Comparison of ENCODE assay signal across 1 cellular context in the genomic region with DNA sequence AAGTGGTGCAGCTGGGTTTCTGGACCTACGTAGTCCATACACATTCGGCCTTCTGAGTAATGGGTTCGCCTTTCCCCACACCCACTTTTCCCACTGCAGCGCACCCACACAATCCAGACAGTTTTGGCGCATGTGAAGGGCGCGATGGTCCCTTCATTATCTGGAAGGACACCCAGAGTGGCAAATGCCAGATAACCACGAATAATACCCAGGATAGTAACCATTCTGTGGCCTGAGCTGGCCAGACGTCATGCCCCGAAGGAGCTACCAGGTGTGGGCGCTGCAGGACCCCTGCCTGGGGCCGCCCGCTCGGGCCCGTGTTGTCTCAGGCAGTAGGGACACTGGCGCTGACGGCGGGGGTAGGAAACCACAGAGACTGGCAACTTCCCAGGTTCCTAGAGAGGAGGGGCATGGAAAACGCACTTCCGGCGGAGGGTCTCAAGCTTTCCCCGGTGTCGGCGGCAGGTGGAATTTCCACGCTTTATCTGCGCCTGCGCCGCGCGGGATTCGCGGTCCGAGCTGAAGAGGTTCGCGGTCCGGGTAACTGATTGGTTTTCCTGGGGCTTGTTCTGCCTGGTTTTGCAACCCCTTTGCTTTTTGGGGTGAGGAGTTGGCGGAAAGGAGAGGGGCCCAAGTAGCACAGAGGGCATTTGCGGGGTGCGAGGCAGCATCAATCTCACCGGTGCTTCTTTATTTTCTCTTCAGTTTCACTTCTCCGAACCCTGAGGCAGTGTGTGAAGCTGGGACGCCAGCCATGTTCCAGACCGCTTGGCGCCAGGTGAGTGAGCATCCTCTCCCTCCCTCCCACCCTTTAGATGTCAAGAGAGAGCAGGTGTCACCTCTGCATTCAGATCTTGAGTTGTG.
TF ChIP-seq lines count a peak whose summit lies in the region.

A gene (plus strand): TSS at position 441 of the 864 bp plus-strand sequence. CDS start 314 bp downstream, at position 755.

TF ChIP-seq in K562, 482 proteins besides CTCF, POLR2A, EP300 and RAD21 (continued from another document and continues in another):
- TF ChIP-seq, protein P1, sequence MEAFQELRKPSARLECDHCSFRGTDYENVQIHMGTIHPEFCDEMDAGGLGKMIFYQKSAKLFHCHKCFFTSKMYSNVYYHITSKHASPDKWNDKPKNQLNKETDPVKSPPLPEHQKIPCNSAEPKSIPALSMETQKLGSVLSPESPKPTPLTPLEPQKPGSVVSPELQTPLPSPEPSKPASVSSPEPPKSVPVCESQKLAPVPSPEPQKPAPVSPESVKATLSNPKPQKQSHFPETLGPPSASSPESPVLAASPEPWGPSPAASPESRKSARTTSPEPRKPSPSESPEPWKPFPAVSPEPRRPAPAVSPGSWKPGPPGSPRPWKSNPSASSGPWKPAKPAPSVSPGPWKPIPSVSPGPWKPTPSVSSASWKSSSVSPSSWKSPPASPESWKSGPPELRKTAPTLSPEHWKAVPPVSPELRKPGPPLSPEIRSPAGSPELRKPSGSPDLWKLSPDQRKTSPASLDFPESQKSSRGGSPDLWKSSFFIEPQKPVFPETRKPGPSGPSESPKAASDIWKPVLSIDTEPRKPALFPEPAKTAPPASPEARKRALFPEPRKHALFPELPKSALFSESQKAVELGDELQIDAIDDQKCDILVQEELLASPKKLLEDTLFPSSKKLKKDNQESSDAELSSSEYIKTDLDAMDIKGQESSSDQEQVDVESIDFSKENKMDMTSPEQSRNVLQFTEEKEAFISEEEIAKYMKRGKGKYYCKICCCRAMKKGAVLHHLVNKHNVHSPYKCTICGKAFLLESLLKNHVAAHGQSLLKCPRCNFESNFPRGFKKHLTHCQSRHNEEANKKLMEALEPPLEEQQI (IDR thresholded peaks at IDR 0.05): 0 out of 2 replicates have a peak, but pooled peaks have one; percentile 44
- TF ChIP-seq STAT5A (IDR thresholded peaks at IDR 0.05; ENCODE audit: borderline replicate concordance, low read length) (no peak), ESRRA (IDR thresholded peaks at IDR 0.05; ENCODE audit: borderline replicate concordance, low read depth) (peak; percentile 60; the same call in 1 of the 2 replicates), RBBP5 (IDR thresholded peaks at IDR 0.05; ENCODE audit: borderline replicate concordance, insufficient read depth, low read length, poor library complexity, severe bottlenecking) (peak; percentile 62), CCNT2 (IDR thresholded peaks at IDR 0.05; ENCODE audit: borderline replicate concordance, extremely low read depth, insufficient read length, low read depth, low read length) (peak; percentile 25), SMAD4 (CRISPR knock-in tag; conservative IDR thresholded peaks at IDR 0.05) (peak; percentile 67), PML (IDR thresholded peaks at IDR 0.05; ENCODE audit: low read length) (peak; percentile 42; the same call in 1 of the 2 replicates), DDX20 (tag; IDR thresholded peaks at IDR 0.05; ENCODE audit: low read depth) (no peak), XRCC3 (IDR thresholded peaks at IDR 0.05) (no peak), PHTF2 (CRISPR knock-in tag; IDR thresholded peaks at IDR 0.05) (no peak), POLR2AphosphoS5 (IDR thresholded peaks at IDR 0.05; ENCODE audit: control insufficient read depth, insufficient read depth, low read depth, low read length) (no peak), EGR1 (conservative IDR thresholded peaks at IDR 0.05) (0 out of 2 replicates have a peak, but pooled peaks have one; percentile 16), ZNF561 (CRISPR knock-in tag; conservative IDR thresholded peaks at IDR 0.05) (no peak), NEUROD1 (IDR thresholded peaks at IDR 0.05; ENCODE audit: borderline replicate concordance, low read depth, low read length, partially characterized antibody) (peak; percentile 38), SAFB (IDR thresholded peaks at IDR 0.05; ENCODE audit: borderline replicate concordance, low read depth, low read length) (peak; percentile 24; the same call in 1 of the 2 replicates), SMARCE1 (IDR thresholded peaks at IDR 0.05) (peak; percentile 60; the same call in 1 of the 2 replicates), ESRRB (CRISPR knock-in tag; IDR thresholded peaks at IDR 0.05; ENCODE audit: borderline replicate concordance) (no peak), PTRF (tag; IDR thresholded peaks at IDR 0.05) (no peak), PRPF4 (IDR thresholded peaks at IDR 0.05; ENCODE audit: insufficient read depth, low read depth, low read length, poor library complexity, severe bottlenecking) (no peak), NR2F6 (CRISPR knock-in tag; IDR thresholded peaks at IDR 0.05) (no peak), C11orf30 (IDR thresholded peaks at IDR 0.05; ENCODE audit: low read depth) (peak; percentile 24; the same call in 1 of the 2 replicates), RBFOX2 (IDR thresholded peaks at IDR 0.05; ENCODE audit: low read depth, low read length) (peak; percentile 81), GTF2A2 (tag; IDR thresholded peaks at IDR 0.05) (no peak), YY1 (IDR thresholded peaks at IDR 0.05; ENCODE audit: borderline replicate concordance in 1 of 3, control insufficient read depth in 1 of 3, extremely low read depth in 1 of 3, insufficient read depth in 3 of 3, insufficient read length in 1 of 3, insufficient replicate concordance in 2 of 3, low read depth in 1 of 3, low read length in 2 of 3) (peak in 2 of 3 experiments; percentile 30 to 45), PHF20 (IDR thresholded peaks at IDR 0.05; ENCODE audit: partially characterized antibody) (peak; percentile 8), NONO (IDR thresholded peaks at IDR 0.05; ENCODE audit: low read depth in 2 of 2, low read length in 1 of 2) (no peak), HMGN3 (IDR thresholded peaks at IDR 0.05; ENCODE audit: borderline replicate concordance, extremely low read depth, insufficient read length, low read depth, low read length) (peak; percentile 65), NR4A1 (CRISPR knock-in tag; IDR thresholded peaks at IDR 0.05) (no peak), NR4A1 (tag; IDR thresholded peaks at IDR 0.05) (0 out of 2 replicates have a peak, but pooled peaks have one; percentile 60), ZNF431 (CRISPR knock-in tag; IDR thresholded peaks at IDR 0.05) (peak; percentile 59; the same call in 1 of the 2 replicates), TRIM24 (IDR thresholded peaks at IDR 0.05) (no peak), KHSRP (IDR thresholded peaks at IDR 0.05) (no peak), ZBTB7A (IDR thresholded peaks at IDR 0.05; ENCODE audit: borderline replicate concordance, control insufficient read depth, low read depth, low read length) (peak; percentile 87; the same call in 1 of the 2 replicates), MYC (IDR thresholded peaks at IDR 0.05; ENCODE audit: low read depth, low read length) (peak; percentile 53), MYC (CRISPR knock-in tag; IDR thresholded peaks at IDR 0.05; ENCODE audit: borderline replicate concordance, low read depth) (no peak)
- TF ChIP-seq, protein P2, sequence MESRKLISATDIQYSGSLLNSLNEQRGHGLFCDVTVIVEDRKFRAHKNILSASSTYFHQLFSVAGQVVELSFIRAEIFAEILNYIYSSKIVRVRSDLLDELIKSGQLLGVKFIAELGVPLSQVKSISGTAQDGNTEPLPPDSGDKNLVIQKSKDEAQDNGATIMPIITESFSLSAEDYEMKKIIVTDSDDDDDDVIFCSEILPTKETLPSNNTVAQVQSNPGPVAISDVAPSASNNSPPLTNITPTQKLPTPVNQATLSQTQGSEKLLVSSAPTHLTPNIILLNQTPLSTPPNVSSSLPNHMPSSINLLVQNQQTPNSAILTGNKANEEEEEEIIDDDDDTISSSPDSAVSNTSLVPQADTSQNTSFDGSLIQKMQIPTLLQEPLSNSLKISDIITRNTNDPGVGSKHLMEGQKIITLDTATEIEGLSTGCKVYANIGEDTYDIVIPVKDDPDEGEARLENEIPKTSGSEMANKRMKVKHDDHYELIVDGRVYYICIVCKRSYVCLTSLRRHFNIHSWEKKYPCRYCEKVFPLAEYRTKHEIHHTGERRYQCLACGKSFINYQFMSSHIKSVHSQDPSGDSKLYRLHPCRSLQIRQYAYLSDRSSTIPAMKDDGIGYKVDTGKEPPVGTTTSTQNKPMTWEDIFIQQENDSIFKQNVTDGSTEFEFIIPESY (CRISPR knock-in tag; IDR thresholded peaks at IDR 0.05): 0 out of 2 replicates have a peak, but pooled peaks have one; percentile 40
- TF ChIP-seq, protein P3, sequence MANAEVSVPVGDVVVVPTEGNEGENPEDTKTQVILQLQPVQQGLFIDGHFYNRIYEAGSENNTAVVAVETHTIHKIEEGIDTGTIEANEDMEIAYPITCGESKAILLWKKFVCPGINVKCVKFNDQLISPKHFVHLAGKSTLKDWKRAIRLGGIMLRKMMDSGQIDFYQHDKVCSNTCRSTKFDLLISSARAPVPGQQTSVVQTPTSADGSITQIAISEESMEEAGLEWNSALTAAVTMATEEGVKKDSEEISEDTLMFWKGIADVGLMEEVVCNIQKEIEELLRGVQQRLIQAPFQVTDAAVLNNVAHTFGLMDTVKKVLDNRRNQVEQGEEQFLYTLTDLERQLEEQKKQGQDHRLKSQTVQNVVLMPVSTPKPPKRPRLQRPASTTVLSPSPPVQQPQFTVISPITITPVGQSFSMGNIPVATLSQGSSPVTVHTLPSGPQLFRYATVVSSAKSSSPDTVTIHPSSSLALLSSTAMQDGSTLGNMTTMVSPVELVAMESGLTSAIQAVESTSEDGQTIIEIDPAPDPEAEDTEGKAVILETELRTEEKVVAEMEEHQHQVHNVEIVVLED (CRISPR knock-in tag; IDR thresholded peaks at IDR 0.05): peak; percentile 10; the same call in 1 of the 2 replicates
- TF ChIP-seq, protein P4, sequence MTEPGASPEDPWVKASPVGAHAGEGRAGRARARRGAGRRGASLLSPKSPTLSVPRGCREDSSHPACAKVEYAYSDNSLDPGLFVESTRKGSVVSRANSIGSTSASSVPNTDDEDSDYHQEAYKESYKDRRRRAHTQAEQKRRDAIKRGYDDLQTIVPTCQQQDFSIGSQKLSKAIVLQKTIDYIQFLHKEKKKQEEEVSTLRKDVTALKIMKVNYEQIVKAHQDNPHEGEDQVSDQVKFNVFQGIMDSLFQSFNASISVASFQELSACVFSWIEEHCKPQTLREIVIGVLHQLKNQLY (CRISPR knock-in tag; conservative IDR thresholded peaks at IDR 0.05): no peak
- TF ChIP-seq, protein P5, sequence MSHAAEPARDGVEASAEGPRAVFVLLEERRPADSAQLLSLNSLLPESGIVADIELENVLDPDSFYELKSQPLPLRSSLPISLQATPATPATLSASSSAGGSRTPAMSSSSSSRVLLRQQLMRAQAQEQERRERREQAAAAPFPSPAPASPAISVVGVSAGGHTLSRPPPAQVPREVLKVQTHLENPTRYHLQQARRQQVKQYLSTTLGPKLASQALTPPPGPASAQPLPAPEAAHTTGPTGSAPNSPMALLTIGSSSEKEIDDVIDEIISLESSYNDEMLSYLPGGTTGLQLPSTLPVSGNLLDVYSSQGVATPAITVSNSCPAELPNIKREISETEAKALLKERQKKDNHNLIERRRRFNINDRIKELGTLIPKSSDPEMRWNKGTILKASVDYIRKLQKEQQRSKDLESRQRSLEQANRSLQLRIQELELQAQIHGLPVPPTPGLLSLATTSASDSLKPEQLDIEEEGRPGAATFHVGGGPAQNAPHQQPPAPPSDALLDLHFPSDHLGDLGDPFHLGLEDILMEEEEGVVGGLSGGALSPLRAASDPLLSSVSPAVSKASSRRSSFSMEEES (CRISPR knock-in tag; IDR thresholded peaks at IDR 0.05): no peak
- TF ChIP-seq, protein P6, sequence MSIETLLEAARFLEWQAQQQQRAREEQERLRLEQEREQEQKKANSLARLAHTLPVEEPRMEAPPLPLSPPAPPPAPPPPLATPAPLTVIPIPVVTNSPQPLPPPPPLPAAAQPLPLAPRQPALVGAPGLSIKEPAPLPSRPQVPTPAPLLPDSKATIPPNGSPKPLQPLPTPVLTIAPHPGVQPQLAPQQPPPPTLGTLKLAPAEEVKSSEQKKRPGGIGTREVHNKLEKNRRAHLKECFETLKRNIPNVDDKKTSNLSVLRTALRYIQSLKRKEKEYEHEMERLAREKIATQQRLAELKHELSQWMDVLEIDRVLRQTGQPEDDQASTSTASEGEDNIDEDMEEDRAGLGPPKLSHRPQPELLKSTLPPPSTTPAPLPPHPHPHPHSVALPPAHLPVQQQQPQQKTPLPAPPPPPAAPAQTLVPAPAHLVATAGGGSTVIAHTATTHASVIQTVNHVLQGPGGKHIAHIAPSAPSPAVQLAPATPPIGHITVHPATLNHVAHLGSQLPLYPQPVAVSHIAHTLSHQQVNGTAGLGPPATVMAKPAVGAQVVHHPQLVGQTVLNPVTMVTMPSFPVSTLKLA (conservative IDR thresholded peaks at IDR 0.05): peak in 1 of 2 experiments; percentile 59; a peak in 2 of 4 replicates
- TF ChIP-seq, protein P7, sequence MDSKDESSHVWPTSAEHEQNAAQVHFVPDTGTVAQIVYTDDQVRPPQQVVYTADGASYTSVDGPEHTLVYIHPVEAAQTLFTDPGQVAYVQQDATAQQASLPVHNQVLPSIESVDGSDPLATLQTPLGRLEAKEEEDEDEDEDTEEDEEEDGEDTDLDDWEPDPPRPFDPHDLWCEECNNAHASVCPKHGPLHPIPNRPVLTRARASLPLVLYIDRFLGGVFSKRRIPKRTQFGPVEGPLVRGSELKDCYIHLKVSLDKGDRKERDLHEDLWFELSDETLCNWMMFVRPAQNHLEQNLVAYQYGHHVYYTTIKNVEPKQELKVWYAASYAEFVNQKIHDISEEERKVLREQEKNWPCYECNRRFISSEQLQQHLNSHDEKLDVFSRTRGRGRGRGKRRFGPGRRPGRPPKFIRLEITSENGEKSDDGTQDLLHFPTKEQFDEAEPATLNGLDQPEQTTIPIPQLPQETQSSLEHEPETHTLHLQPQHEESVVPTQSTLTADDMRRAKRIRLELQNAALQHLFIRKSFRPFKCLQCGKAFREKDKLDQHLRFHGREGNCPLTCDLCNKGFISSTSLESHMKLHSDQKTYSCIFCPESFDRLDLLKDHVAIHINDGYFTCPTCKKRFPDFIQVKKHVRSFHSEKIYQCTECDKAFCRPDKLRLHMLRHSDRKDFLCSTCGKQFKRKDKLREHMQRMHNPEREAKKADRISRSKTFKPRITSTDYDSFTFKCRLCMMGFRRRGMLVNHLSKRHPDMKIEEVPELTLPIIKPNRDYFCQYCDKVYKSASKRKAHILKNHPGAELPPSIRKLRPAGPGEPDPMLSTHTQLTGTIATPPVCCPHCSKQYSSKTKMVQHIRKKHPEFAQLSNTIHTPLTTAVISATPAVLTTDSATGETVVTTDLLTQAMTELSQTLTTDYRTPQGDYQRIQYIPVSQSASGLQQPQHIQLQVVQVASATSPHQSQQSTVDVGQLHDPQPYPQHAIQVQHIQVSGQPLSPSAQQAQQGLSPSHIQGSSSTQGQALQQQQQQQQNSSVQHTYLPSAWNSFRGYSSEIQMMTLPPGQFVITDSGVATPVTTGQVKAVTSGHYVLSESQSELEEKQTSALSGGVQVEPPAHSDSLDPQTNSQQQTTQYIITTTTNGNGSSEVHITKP (IDR thresholded peaks at IDR 0.05; ENCODE audit: partially characterized antibody): no peak
